In genomic region chr1:175864183-175864582, GRCh38 we compare ENCODE assay signal across 22 cellular contexts.
"Had no signal": no experiment of that assay in that cellular context is flagged by ENCODE, and none has a peak within 500 bp of the region (broad histone marks: within the 10 kb centered on the region; RNA-seq: fewer than 3 reads in every experiment).

No MANE protein-coding gene starts in this region.

- H3K4me1 ChIP-seq: breast epithelium had no signal

- DNase-seq: activated CD4-positive, alpha-beta memory T cell treated with anti-CD3 and anti-CD28 coated beads for 36 hours; activated CD4-positive, alpha-beta T cell treated with anti-CD3 and anti-CD28 coated beads, Interleukin-2, amount 10 ng/mL, durations not matched to agents 7 days and 5 days; activated CD4-positive, CD25-positive, alpha-beta regulatory T cell; activated CD8-positive, alpha-beta memory T cell treated with anti-CD3 and anti-CD28 coated beads for 24 hours; activated gamma-delta T cell; activated naive CD4-positive, alpha-beta T cell treated with anti-CD3 and anti-CD28 coated beads for 36 hours; activated T-cell treated with anti-CD3 and anti-CD28 coated beads for 4 hours; activated T-cell treated with anti-CD3 and anti-CD28 coated beads, Interleukin-2, amount 50 U/mL, for 48 hours; central memory CD4-positive, alpha-beta T cell; Kasumi-1; NCI-H146; NCI-H187 treated with DMSO at 0.1 percent for 48 hours; NCI-H2081 treated with DMSO at 0.1 percent for 48 hours; NCI-H446; NCI-H524 treated with DMSO at 0.1 percent for 48 hours; NCI-H82; SIG-M5; T-helper 17 cell; T-helper 9 cell had no signal

- ATAC-seq: activated T-helper 17 cell treated with anti-CD3 and anti-CD28 coated beads, Interleukin-2, amount 50 U/mL, for 72 hours; T-helper 17 cell had no signal

- H3K27me3 ChIP-seq: breast epithelium had no signal

- H3K27ac ChIP-seq: breast epithelium, VCaP had no signal

- H3K4me3 ChIP-seq: breast epithelium had no signal

- H3K9me3 ChIP-seq: breast epithelium had no signal

- H3K36me3 ChIP-seq: breast epithelium had no signal
